8 cellular contexts compared by ENCODE assay signal in genomic region chr6:166627875-166628849, GRCh38. TPM values are rescaled to one million over a fixed set of nuclear protein-coding genes. Genes with fewer than 3 reads are reported as not detected.
DNase-seq lines count a peak whose midpoint lies in the region; ATAC-seq and TF ChIP-seq lines count a peak whose summit lies in the region.

No MANE protein-coding gene starts in this region.

- TF ChIP-seq CTCF in omental fat pad (IDR thresholded peaks at IDR 0.05), result no peak
- TF ChIP-seq CTCF in upper lobe of left lung (IDR thresholded peaks at IDR 0.05), result no peak

- 0 to 2% methylated on average over 38 to 62 of the region's 62 CpGs for WGBS in upper lobe of left lung, 2 donors

- peak overlapping the region; percentile 49 to 91 (median 64) for H3K4me3 ChIP-seq in upper lobe of left lung

- TF ChIP-seq EP300 in upper lobe of left lung (IDR thresholded peaks at IDR 0.05), result peak in 2 of 4 donors; percentile 70 to 76

- DNase-seq in COR-L47 (lab: John Stamatoyannopoulos, UW) (peak; percentile 51), HUDEP-2 (lab: John Stamatoyannopoulos, UW; ENCODE audit: unreplicated experiment in 76 of 76) (peak in 58 of 76 experiments; percentile 13 to 73 (median 49)), RKO (ENCODE audit: low spot score) (peak; percentile 8), activated gamma-delta T cell treated with Interleukin-2 at 50 U/mL for 16 hours (peak; percentile 51), germinal center (ENCODE audit: low spot score) (peak; percentile 64), omental fat pad (ENCODE audit: low spot score) (peak; percentile 47), upper lobe of left lung (peak; percentile 78 to 91)

- peaks cover 25 to 47% (median 38%) of the 10 kb centered on the region in 4 donors for H3K4me1 ChIP-seq in upper lobe of left lung

- H3K9me3 ChIP-seq in upper lobe of left lung, result no peaks in the 10 kb centered on the region

- H3K27me3 ChIP-seq in upper lobe of left lung, result no peaks in the 10 kb centered on the region

- TF ChIP-seq POLR2A in upper lobe of left lung (IDR thresholded peaks at IDR 0.05), result no peak

- no peaks in the 10 kb centered on the region for H3K36me3 ChIP-seq in upper lobe of left lung

- H3K27ac ChIP-seq in upper lobe of left lung, result peak overlapping the region; percentile 87 to 96 (median 88)

- ATAC-seq in GM21423 (IDR thresholded peaks at IDR 0.05; ENCODE audit: unreplicated experiment) (peak; percentile 28), omental fat pad (ENCODE audit: low FRiP score) (peak; percentile 17), upper lobe of left lung (ENCODE audit: low FRiP score in 2 of 2) (peak; percentile 3 to 57)

RNA-seq across cellular contexts. Expression of gene RPS6KA2, which starts 1.1 kb away (rescaled TPM):
- total RNA-seq in omental fat pad (10 to 100 TPM; 52.1 to 84.8 (median 58.7) TPM), upper lobe of left lung (100 to 1,000 TPM; 101 to 233 (median 168) TPM)

RNA-seq across cellular contexts. Expression of gene RAMACL, which starts 41.7 kb away (rescaled TPM):
- total RNA-seq in omental fat pad, result 10 to 100 TPM in 1 of 4 donors, 1 to 10 TPM in 3; 1.9 to 10.9 (median 4.6) TPM
- 10 to 100 TPM in 3 of 6 donors, 1 to 10 TPM in 3; 3.7 to 13.0 (median 7.9) TPM for total RNA-seq in upper lobe of left lung

Comparison
In these comparisons a context has a peak if more than half of its experiments do, and no peak if none do; other contexts are left out.
1. Peak in every context shown above with its lines: DNase-seq, ATAC-seq, H3K4me3 ChIP-seq and H3K27ac ChIP-seq.
2. DNase-seq: peak in every context shown above with its lines; median percentile 84 in upper lobe of left lung; 64 in germinal center; 51 in COR-L47; 51 in activated gamma-delta T cell treated with Interleukin-2 at 50 U/mL for 16 hours; 49 in HUDEP-2; 47 in omental fat pad; 8 in RKO.